In the genomic region with DNA sequence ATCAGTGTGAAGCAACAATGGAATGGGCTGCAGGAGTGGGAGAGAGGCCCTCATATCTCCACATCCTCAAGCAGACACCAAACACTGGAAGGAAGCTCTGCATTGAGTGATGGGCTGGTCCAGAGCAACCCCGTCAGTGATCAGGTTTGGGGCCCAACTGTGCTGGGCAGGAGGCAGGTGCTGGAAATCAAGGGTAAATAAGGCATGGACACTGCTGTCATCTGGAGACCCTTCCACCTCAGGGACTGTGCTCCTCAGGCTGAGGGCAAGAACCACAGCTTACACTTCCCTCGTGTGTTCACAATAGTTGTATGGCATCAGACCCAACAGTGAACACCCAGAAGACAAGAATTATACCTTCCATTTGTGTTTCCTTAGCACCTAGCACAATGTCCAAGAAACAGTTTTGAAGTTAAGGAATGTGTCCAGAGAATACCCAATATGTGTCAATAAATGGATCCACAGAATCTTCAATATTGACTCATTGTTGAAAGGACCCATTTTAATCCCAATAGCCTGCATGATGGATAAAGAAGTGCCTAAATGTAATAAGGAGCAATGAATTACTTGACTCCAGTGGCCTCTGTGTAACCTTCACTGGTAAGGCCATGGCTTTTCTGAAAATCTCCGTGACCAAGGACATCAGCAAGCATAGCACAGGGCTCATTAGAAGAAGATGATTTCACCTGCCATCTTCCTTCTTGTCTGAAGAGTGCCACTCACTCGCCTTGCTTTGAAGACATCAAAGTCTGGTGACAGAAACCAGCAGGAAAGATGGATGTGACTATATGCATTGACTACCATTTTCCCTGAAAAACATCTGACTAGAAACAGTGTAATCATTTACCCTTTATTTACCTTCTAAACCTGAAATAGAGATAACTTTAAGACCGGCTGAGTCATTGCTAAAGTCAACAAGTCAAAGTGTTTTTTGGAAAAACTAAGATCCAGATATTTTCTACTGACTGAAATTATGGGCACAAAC, we compare ENCODE assay signal across 1 cellular context.
A peak's percentile ranks its signal among the peaks of the same experiment; 100 is the strongest.
TF ChIP-seq lines count a peak whose summit lies in the region.

No MANE protein-coding gene starts in this region.

TF ChIP-seq in K562, 482 proteins besides CTCF, POLR2A, EP300 and RAD21 (continued from another document and continues in another):
- TF ChIP-seq PKNOX1 (IDR thresholded peaks at IDR 0.05) (peak; percentile 70), U2AF1 (optimal IDR thresholded peaks at IDR 0.05; ENCODE audit: low read depth, low read length) (no peak), ZEB2 (IDR thresholded peaks at IDR 0.05) (0 out of 2 replicates have a peak, but pooled peaks have one; percentile 51), ZNF12 (CRISPR knock-in tag; IDR thresholded peaks at IDR 0.05) (no peak), ZSCAN32 (CRISPR knock-in tag; IDR thresholded peaks at IDR 0.05) (no peak), NFRKB (IDR thresholded peaks at IDR 0.05; ENCODE audit: low read depth) (no peak), KAT7 (CRISPR knock-in tag; IDR thresholded peaks at IDR 0.05; ENCODE audit: borderline replicate concordance) (no peak), NONO (IDR thresholded peaks at IDR 0.05; ENCODE audit: low read depth in 2 of 2, low read length in 1 of 2) (no peak), ZNF3 (CRISPR knock-in tag; IDR thresholded peaks at IDR 0.05) (no peak), E2F3 (CRISPR knock-in tag; IDR thresholded peaks at IDR 0.05) (no peak), MEF2D (tag; conservative IDR thresholded peaks at IDR 0.05; ENCODE audit: low read depth) (no peak), NR1H2 (CRISPR knock-in tag; IDR thresholded peaks at IDR 0.05) (no peak), CHCHD3 (CRISPR knock-in tag; IDR thresholded peaks at IDR 0.05) (no peak), NELFE (IDR thresholded peaks at IDR 0.05; ENCODE audit: insufficient read depth, insufficient read length) (no peak), SMARCE1 (IDR thresholded peaks at IDR 0.05) (peak; percentile 89; the same call in 1 of the 2 replicates), ZNF589 (CRISPR knock-in tag; IDR thresholded peaks at IDR 0.05; ENCODE audit: low read depth) (no peak), FOXK2 (conservative IDR thresholded peaks at IDR 0.05 in 1 of 2, IDR thresholded peaks at IDR 0.05 in 1 of 2; ENCODE audit: low read depth in 2 of 2) (0 out of 4 replicates have a peak, but pooled peaks have one; percentile 53 to 59), ZNF311 (CRISPR knock-in tag; IDR thresholded peaks at IDR 0.05) (no peak), STAG1 (CRISPR knock-in tag; IDR thresholded peaks at IDR 0.05; ENCODE audit: borderline replicate concordance) (no peak), CSDE1 (IDR thresholded peaks at IDR 0.05) (no peak), IRF2 (CRISPR knock-in tag; IDR thresholded peaks at IDR 0.05) (no peak), ETV6 (IDR thresholded peaks at IDR 0.05; ENCODE audit: borderline replicate concordance in 1 of 2, low read depth in 2 of 2, low read length in 1 of 2) (no peak), ETV6 (CRISPR knock-in tag; IDR thresholded peaks at IDR 0.05; ENCODE audit: borderline replicate concordance) (no peak), ZNF143 (CRISPR knock-in tag; IDR thresholded peaks at IDR 0.05) (no peak), SLC30A9 (CRISPR knock-in tag; IDR thresholded peaks at IDR 0.05) (no peak), ZFP36 (IDR thresholded peaks at IDR 0.05; ENCODE audit: low read depth, low read length, partially characterized antibody) (no peak), FOSL1 (tag; conservative IDR thresholded peaks at IDR 0.05) (peak; percentile 89), SMAD2 (IDR thresholded peaks at IDR 0.05; ENCODE audit: low read depth, low read length) (no peak), HDAC8 (tag; IDR thresholded peaks at IDR 0.05) (no peak), ELK1 (CRISPR knock-in tag; IDR thresholded peaks at IDR 0.05) (no peak), HDAC2 (IDR thresholded peaks at IDR 0.05) (no peak), BCOR (IDR thresholded peaks at IDR 0.05) (no peak), JUN (IDR thresholded peaks at IDR 0.05; ENCODE audit: borderline replicate concordance, low read depth, low read length) (peak; percentile 76), JUN (CRISPR knock-in tag; IDR thresholded peaks at IDR 0.05; ENCODE audit: borderline replicate concordance) (no peak), ZNF324 (CRISPR knock-in tag; IDR thresholded peaks at IDR 0.05) (no peak), ATF7 (IDR thresholded peaks at IDR 0.05) (no peak), SMAD1 (IDR thresholded peaks at IDR 0.05; ENCODE audit: low read depth, low read length, partially characterized antibody) (no peak), HDAC3 (IDR thresholded peaks at IDR 0.05; ENCODE audit: borderline replicate concordance, partially characterized antibody) (no peak), TOE1 (IDR thresholded peaks at IDR 0.05; ENCODE audit: borderline replicate concordance) (no peak), TOE1 (CRISPR knock-in tag; IDR thresholded peaks at IDR 0.05; ENCODE audit: borderline replicate concordance, low read depth) (no peak)
- TF ChIP-seq, protein P1, sequence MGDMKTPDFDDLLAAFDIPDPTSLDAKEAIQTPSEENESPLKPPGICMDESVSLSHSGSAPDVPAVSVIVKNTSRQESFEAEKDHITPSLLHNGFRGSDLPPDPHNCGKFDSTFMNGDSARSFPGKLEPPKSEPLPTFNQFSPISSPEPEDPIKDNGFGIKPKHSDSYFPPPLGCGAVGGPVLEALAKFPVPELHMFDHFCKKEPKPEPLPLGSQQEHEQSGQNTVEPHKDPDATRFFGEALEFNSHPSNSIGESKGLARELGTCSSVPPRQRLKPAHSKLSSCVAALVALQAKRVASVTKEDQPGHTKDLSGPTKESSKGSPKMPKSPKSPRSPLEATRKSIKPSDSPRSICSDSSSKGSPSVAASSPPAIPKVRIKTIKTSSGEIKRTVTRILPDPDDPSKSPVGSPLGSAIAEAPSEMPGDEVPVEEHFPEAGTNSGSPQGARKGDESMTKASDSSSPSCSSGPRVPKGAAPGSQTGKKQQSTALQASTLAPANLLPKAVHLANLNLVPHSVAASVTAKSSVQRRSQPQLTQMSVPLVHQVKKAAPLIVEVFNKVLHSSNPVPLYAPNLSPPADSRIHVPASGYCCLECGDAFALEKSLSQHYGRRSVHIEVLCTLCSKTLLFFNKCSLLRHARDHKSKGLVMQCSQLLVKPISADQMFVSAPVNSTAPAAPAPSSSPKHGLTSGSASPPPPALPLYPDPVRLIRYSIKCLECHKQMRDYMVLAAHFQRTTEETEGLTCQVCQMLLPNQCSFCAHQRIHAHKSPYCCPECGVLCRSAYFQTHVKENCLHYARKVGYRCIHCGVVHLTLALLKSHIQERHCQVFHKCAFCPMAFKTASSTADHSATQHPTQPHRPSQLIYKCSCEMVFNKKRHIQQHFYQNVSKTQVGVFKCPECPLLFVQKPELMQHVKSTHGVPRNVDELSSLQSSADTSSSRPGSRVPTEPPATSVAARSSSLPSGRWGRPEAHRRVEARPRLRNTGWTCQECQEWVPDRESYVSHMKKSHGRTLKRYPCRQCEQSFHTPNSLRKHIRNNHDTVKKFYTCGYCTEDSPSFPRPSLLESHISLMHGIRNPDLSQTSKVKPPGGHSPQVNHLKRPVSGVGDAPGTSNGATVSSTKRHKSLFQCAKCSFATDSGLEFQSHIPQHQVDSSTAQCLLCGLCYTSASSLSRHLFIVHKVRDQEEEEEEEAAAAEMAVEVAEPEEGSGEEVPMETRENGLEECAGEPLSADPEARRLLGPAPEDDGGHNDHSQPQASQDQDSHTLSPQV (IDR thresholded peaks at IDR 0.05): no peak
- TF ChIP-seq, protein P2, sequence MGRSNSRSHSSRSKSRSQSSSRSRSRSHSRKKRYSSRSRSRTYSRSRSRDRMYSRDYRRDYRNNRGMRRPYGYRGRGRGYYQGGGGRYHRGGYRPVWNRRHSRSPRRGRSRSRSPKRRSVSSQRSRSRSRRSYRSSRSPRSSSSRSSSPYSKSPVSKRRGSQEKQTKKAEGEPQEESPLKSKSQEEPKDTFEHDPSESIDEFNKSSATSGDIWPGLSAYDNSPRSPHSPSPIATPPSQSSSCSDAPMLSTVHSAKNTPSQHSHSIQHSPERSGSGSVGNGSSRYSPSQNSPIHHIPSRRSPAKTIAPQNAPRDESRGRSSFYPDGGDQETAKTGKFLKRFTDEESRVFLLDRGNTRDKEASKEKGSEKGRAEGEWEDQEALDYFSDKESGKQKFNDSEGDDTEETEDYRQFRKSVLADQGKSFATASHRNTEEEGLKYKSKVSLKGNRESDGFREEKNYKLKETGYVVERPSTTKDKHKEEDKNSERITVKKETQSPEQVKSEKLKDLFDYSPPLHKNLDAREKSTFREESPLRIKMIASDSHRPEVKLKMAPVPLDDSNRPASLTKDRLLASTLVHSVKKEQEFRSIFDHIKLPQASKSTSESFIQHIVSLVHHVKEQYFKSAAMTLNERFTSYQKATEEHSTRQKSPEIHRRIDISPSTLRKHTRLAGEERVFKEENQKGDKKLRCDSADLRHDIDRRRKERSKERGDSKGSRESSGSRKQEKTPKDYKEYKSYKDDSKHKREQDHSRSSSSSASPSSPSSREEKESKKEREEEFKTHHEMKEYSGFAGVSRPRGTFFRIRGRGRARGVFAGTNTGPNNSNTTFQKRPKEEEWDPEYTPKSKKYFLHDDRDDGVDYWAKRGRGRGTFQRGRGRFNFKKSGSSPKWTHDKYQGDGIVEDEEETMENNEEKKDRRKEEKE (IDR thresholded peaks at IDR 0.05; ENCODE audit: borderline replicate concordance in 1 of 2, control insufficient read depth in 1 of 2, low read depth in 2 of 2, low read length in 1 of 2): no peak
- TF ChIP-seq, protein P3, sequence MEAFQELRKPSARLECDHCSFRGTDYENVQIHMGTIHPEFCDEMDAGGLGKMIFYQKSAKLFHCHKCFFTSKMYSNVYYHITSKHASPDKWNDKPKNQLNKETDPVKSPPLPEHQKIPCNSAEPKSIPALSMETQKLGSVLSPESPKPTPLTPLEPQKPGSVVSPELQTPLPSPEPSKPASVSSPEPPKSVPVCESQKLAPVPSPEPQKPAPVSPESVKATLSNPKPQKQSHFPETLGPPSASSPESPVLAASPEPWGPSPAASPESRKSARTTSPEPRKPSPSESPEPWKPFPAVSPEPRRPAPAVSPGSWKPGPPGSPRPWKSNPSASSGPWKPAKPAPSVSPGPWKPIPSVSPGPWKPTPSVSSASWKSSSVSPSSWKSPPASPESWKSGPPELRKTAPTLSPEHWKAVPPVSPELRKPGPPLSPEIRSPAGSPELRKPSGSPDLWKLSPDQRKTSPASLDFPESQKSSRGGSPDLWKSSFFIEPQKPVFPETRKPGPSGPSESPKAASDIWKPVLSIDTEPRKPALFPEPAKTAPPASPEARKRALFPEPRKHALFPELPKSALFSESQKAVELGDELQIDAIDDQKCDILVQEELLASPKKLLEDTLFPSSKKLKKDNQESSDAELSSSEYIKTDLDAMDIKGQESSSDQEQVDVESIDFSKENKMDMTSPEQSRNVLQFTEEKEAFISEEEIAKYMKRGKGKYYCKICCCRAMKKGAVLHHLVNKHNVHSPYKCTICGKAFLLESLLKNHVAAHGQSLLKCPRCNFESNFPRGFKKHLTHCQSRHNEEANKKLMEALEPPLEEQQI (IDR thresholded peaks at IDR 0.05): no peak
- TF ChIP-seq, protein P4, sequence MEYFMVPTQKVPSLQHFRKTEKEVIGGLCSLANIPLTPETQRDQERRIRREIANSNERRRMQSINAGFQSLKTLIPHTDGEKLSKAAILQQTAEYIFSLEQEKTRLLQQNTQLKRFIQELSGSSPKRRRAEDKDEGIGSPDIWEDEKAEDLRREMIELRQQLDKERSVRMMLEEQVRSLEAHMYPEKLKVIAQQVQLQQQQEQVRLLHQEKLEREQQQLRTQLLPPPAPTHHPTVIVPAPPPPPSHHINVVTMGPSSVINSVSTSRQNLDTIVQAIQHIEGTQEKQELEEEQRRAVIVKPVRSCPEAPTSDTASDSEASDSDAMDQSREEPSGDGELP (CRISPR knock-in tag; IDR thresholded peaks at IDR 0.05; ENCODE audit: borderline replicate concordance): no peak
